11 cellular contexts compared by ENCODE assay signal in the genomic region with DNA sequence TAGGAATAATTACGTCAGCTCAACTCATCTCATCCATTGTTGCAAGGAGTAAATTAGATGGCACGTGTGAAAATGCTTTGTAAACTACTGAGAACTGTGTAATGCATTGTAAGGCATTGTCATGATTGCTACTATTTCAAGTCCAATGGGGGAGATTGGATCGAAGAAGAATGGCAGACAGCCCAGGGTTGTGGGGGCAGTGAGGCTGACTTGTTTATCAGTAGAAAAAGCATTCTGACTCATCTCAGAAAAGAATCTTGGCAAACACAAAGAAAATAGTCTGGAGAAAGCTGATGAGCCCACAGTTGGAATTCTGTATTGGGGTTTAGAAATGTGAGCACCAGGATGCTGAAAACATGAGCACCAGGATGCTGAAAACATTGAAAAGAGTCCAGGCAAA. TPM values are rescaled to one million over a fixed set of nuclear protein-coding genes. Genes with fewer than 3 reads are reported as not detected.
A peak's percentile ranks its signal among the peaks of the same experiment; 100 is the strongest.
DNase-seq lines count a peak whose midpoint lies in the region; ATAC-seq and TF ChIP-seq lines count a peak whose summit lies in the region.
"Had no signal": no experiment of that assay in that cellular context is flagged by ENCODE, and none has a peak within 500 bp of the region (broad histone marks: within the 10 kb centered on the region; RNA-seq: fewer than 3 reads in every experiment).

No MANE protein-coding gene starts in this region.

- H3K4me1 Mint-ChIP-seq in CD8-positive, alpha-beta memory T cell, result peaks cover 7 to 9% (median 8%) of the 10 kb centered on the region in 3 donors

- no peaks in the 10 kb centered on the region for H3K9me3 ChIP-seq in PC-3 (ENCODE audit: low read length)
- H3K9me3 ChIP-seq in trophoblast cell (ENCODE audit: insufficient read depth, low read depth, low read length), result peaks cover 4% of the 10 kb centered on the region
- no peaks in the 10 kb centered on the region for H3K9me3 ChIP-seq in CD8-positive, alpha-beta memory T cell (ENCODE audit: low read length)

- H3K27me3 ChIP-seq in PC-3 (ENCODE audit: low read length), result no peaks in the 10 kb centered on the region
- H3K27me3 ChIP-seq in trophoblast cell (ENCODE audit: insufficient read depth, low read length), result no peaks in the 10 kb centered on the region
- no peaks in the 10 kb centered on the region for H3K27me3 ChIP-seq in CD8-positive, alpha-beta memory T cell (ENCODE audit: insufficient read depth, low read length, poor library complexity, severe bottlenecking)
- H3K27me3 ChIP-seq: BLaER1 treated with 17β-estradiol and CSF1 and Interleukin-3, amounts not matched to agents 10 nM and 100 nM had no signal

- no peak overlapping the region for H3K18ac ChIP-seq in trophoblast cell (ENCODE audit: low read length)

- TF ChIP-seq CTCF in AG10803 (conservative IDR thresholded peaks at IDR 0.05; ENCODE audit: low read length), result no peak
- TF ChIP-seq CTCF in PC-3 (conservative IDR thresholded peaks at IDR 0.05; ENCODE audit: low read depth, low read length), result no peak

- H4K91ac ChIP-seq in trophoblast cell (ENCODE audit: low read depth, low read length), result no peak overlapping the region

- no peak overlapping the region for H2AK5ac ChIP-seq in trophoblast cell (ENCODE audit: low read length)

- no peak for ATAC-seq in PC-3

- H3K36me3 Mint-ChIP-seq in CD8-positive, alpha-beta memory T cell, result no peaks in the 10 kb centered on the region

- POLR2A ChIA-PET in PC-3 (lab: Charles Lee; ENCODE audit: unreplicated experiment), result no interaction called here
- POLR2A ChIA-PET in CD8-positive, alpha-beta memory T cell (lab: Charles Lee), result no interaction called here

- no peaks in the 10 kb centered on the region for H3K9me3 Mint-ChIP-seq in CD8-positive, alpha-beta memory T cell

- no peaks in the 10 kb centered on the region for H3K9me2 ChIP-seq in PC-3 (replicated peaks; ENCODE audit: low read length)

- no peak overlapping the region for H3K23ac ChIP-seq in trophoblast cell (ENCODE audit: low read length)

- DNase-seq in AG10803 (ENCODE audit: low read depth), result peak; percentile 92
- DNase-seq in PC-3, result peak; percentile 47
- DNase-seq in fibroblast of peridontal ligament (ENCODE audit: extremely low read depth), result peak; percentile 95
- DNase-seq in trophoblast cell, result peak; percentile 28 to 53
- DNase-seq in activated T-cell treated with anti-CD3 and anti-CD28 coated beads, Interleukin-2, amount 50 U/mL, for 1 hour, result no peak
- no peak for DNase-seq in DMS53 treated with DMSO at 0.1 percent for 48 hours (lab: John Stamatoyannopoulos, UW; ENCODE audit: unreplicated experiment)
- no peak for DNase-seq in CD8-positive, alpha-beta memory T cell
- DNase-seq in NCI-H187 treated with DMSO at 0.1 percent for 48 hours (lab: John Stamatoyannopoulos, UW), result no peak
- DNase-seq: NK-92 treated with Interleukin-12 subunit alpha and Interleukin-12 subunit beta, amount 100 ng/mL, for 24 hours; T-helper 2 cell had no signal

- no CpG with 5 or more reads among the region's 3 CpGs for WGBS in trophoblast cell (ENCODE audit: extremely low coverage, insufficient coverage, insufficient read length)

- no peak overlapping the region for H2BK5ac ChIP-seq in trophoblast cell (ENCODE audit: low read depth, low read length, poor library complexity)

- H2BK120ac ChIP-seq in trophoblast cell (ENCODE audit: insufficient read depth, low read length, poor library complexity), result no peak overlapping the region

- H3K4me3 ChIP-seq in AG10803 (ENCODE audit: low read length) (no peak overlapping the region), PC-3 (ENCODE audit: low read length) (no peak overlapping the region), trophoblast cell (ENCODE audit: low read depth, low read length) (no peak overlapping the region)
- no peak overlapping the region for H3K4me3 ChIP-seq in CD8-positive, alpha-beta memory T cell (ENCODE audit: low read length)
- H3K4me3 ChIP-seq: BLaER1 treated with 17β-estradiol and CSF1 and Interleukin-3, amounts not matched to agents 10 nM and 100 nM had no signal

- H3K79me2 ChIP-seq in PC-3 (ENCODE audit: low read length) (no peaks in the 10 kb centered on the region), trophoblast cell (ENCODE audit: control insufficient read depth, insufficient read depth, low read length, poor library complexity) (no peaks in the 10 kb centered on the region)

- no peaks in the 10 kb centered on the region for H4K20me1 ChIP-seq in PC-3 (ENCODE audit: low read length)
- H4K20me1 ChIP-seq: BLaER1 treated with 17β-estradiol and CSF1 and Interleukin-3, amounts not matched to agents 10 nM and 100 nM had no signal

- no TSS peak for BruUV-seq in PC-3 (replicated peaks; lab: Mats Ljungman, UMichigan)

- H3K4me1 ChIP-seq in PC-3 (ENCODE audit: insufficient read depth, low read length), result no peaks in the 10 kb centered on the region
- H3K4me1 ChIP-seq in trophoblast cell (ENCODE audit: control insufficient read depth in 1 of 2, insufficient read depth in 2 of 2, low read length in 2 of 2), result no peaks in the 10 kb centered on the region
- no peaks in the 10 kb centered on the region for H3K4me1 ChIP-seq in CD8-positive, alpha-beta memory T cell (ENCODE audit: insufficient read depth, low read length)

- H3K79me1 ChIP-seq in trophoblast cell (ENCODE audit: low read length), result no peaks in the 10 kb centered on the region

- no peak overlapping the region for H4K8ac ChIP-seq in trophoblast cell (ENCODE audit: low read depth, low read length)

- CTCF ChIA-PET in PC-3 (lab: Charles Lee), result no interaction called here
- CTCF ChIA-PET in CD8-positive, alpha-beta memory T cell (lab: Charles Lee), result no interaction called here

- H2AFZ ChIP-seq in PC-3 (ENCODE audit: low read length) (no peak overlapping the region), trophoblast cell (ENCODE audit: insufficient read depth, low read length, poor library complexity) (no peak overlapping the region)

- H3K9ac ChIP-seq in PC-3 (ENCODE audit: low read length) (no peak overlapping the region), trophoblast cell (ENCODE audit: low read length) (no peak overlapping the region)
- H3K9ac ChIP-seq: BLaER1 treated with 17β-estradiol and CSF1 and Interleukin-3, amounts not matched to agents 10 nM and 100 nM had no signal

- no peak overlapping the region for H4K12ac ChIP-seq in trophoblast cell (ENCODE audit: low read depth, low read length)

- no peak overlapping the region for H3K27ac Mint-ChIP-seq in CD8-positive, alpha-beta memory T cell

- intact Hi-C loops in PC-3 (cut with micrococcal nuclease), result no loop called here

- no peak overlapping the region for H3K4ac ChIP-seq in trophoblast cell (ENCODE audit: low read depth, low read length)

- no peak overlapping the region for H3K14ac ChIP-seq in trophoblast cell (ENCODE audit: low read length)

- H2BK12ac ChIP-seq in trophoblast cell (ENCODE audit: low read length), result no peak overlapping the region

- H3K4me2 ChIP-seq in PC-3 (ENCODE audit: low read length) (no peak overlapping the region), trophoblast cell (ENCODE audit: low read length) (no peak overlapping the region)
- H3K4me2 ChIP-seq: BLaER1 treated with 17β-estradiol and CSF1 and Interleukin-3, amounts not matched to agents 10 nM and 100 nM had no signal

- H3K4me3 Mint-ChIP-seq in CD8-positive, alpha-beta memory T cell, result no peak overlapping the region

- H3K27me3 Mint-ChIP-seq in CD8-positive, alpha-beta memory T cell, result peaks cover 0 to 1% of the 10 kb centered on the region in 2 donors

- H3K27ac ChIP-seq in PC-3 (ENCODE audit: low read length) (no peak overlapping the region), trophoblast cell (ENCODE audit: low read depth, low read length) (no peak overlapping the region)
- no peak overlapping the region for H3K27ac ChIP-seq in CD8-positive, alpha-beta memory T cell (ENCODE audit: low read depth, low read length)

- no peaks in the 10 kb centered on the region for H3F3A ChIP-seq in PC-3 (ENCODE audit: low read length, unreplicated experiment)

- H3K36me3 ChIP-seq in PC-3 (ENCODE audit: low read depth, low read length) (no peaks in the 10 kb centered on the region), trophoblast cell (ENCODE audit: control insufficient read depth in 1 of 2, insufficient read depth in 2 of 2, low read length in 2 of 2) (peaks cover 0 to 2% of the 10 kb centered on the region in 2 experiments)
- no peaks in the 10 kb centered on the region for H3K36me3 ChIP-seq in CD8-positive, alpha-beta memory T cell (ENCODE audit: insufficient read depth, low read length)
- H3K36me3 ChIP-seq: BLaER1 treated with 17β-estradiol and CSF1 and Interleukin-3, amounts not matched to agents 10 nM and 100 nM had no signal

RNA-seq across cellular contexts. Expression of a gene that starts 28.0 kb away (rescaled TPM):
- 106 and 152 TPM in 2 replicates for total RNA-seq in PC-3 (2014; rRNA removed)
- polyA plus RNA-seq in trophoblast cell (2013), result 175 and 176 TPM in 2 replicates
- 10 to 100 TPM; 60.0 to 61.5 TPM for total RNA-seq in CD8-positive, alpha-beta memory T cell
- polyA plus RNA-seq in CD8-positive, alpha-beta memory T cell, result 73.7 TPM

Comparison
In these comparisons a context has a peak if more than half of its experiments do, and no peak if none do; other contexts are left out.
1. DNase-seq: peak in AG10803 (single experiment), PC-3 (single experiment), fibroblast of peridontal ligament (single experiment) and trophoblast cell (2 of 2); none in activated T-cell treated with anti-CD3 and anti-CD28 coated beads, Interleukin-2, amount 50 U/mL, for 1 hour (single experiment), DMS53 treated with DMSO at 0.1 percent for 48 hours (single experiment), CD8-positive, alpha-beta memory T cell (0 of 5) and NCI-H187 treated with DMSO at 0.1 percent for 48 hours (single experiment).